Comparison of ENCODE assay signal across 6 cellular contexts in genomic region chrX:133947022-133947421, GRCh38. TPM values are rescaled to one million over a fixed set of nuclear protein-coding genes. Genes with fewer than 3 reads are reported as not detected.
"Had no signal": no experiment of that assay in that cellular context is flagged by ENCODE, and none has a peak within 500 bp of the region (broad histone marks: within the 10 kb centered on the region; RNA-seq: fewer than 3 reads in every experiment).

No MANE protein-coding gene starts in this region.

- H3K4me3 Mint-ChIP-seq: GM23338, H9, HFFc6, IgD-negative memory B cell had no signal

- H3K4me3 ChIP-seq: GM23338 had no signal

- ATAC-seq: GM23338, HCT116 had no signal

- H3K4me1 Mint-ChIP-seq: IgD-negative memory B cell had no signal

- H3K27ac Mint-ChIP-seq: GM23338, H9, HFFc6, IgD-negative memory B cell had no signal

- DNase-seq: H9, HFFc6, KBM-7 had no signal

- H3K9me3 Mint-ChIP-seq: GM23338, H9, HFFc6, IgD-negative memory B cell had no signal

- H3K36me3 Mint-ChIP-seq: IgD-negative memory B cell had no signal

RNA-seq across cellular contexts. Expression of gene GPC3, which starts 38.4 kb away (rescaled TPM):
- total RNA-seq: HFFc6 had no signal
